ENCODE assay signal across 1 cellular context in the genomic region with DNA sequence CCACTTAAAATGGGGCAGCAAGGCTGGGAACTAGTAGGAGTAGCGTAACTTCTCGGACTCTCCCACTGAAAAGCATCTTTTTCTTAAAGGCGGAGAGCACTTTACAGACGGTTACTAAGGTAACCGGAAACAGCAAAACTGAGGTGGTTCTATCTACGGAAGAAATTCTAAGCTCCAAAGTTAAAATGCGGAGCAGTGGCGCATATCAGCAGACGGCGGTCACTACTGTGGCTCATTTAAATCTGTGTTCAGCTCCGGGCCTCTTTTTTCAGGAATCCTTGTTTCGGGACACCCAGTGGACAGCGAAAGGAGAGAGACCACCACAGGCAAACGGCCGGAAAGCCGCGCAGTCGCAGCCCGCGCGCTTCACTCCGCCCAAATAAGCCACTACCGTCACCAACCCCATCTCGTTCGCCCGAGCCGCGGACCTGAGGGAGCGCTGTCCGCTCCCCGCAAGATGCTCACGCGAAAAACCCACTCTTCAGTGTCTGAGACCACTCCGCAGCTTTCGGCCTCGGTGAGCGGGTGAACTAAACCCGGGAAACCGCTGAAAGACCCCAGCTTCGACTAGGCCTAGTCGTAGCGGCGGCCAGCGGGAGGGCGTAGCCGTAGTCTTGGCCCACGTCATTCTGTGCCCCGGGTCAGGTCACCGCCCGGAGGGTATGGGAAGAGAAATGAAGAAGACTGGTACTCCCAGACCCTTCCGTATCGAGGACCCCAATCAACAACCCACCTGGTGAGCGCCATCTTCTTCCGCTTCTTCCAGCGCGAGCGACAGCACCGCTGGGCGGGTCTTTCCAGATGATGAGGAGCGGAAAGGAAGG.
TF ChIP-seq lines count a peak whose summit lies in the region.

SNW1 (minus strand) TSS at position 776 of the 824 bp plus-strand sequence; CDS start at position 747, 29 bp downstream.

TF ChIP-seq in HepG2, 621 proteins besides CTCF, POLR2A, EP300 and RAD21 (continued from another document and continues in another):
- TF ChIP-seq ZBTB10 (CRISPR knock-in tag; IDR thresholded peaks at IDR 0.05; ENCODE audit: borderline replicate concordance) (no peak), POLR2AphosphoS5 (IDR thresholded peaks at IDR 0.05; ENCODE audit: low read depth, low read length) (peak; percentile 85), TIGD3 (CRISPR knock-in tag; IDR thresholded peaks at IDR 0.05; ENCODE audit: borderline replicate concordance) (peak; percentile 74; the same call in 1 of the 2 replicates), AKAP8 (CRISPR knock-in tag; IDR thresholded peaks at IDR 0.05) (no peak), MTA3 (CRISPR knock-in tag; IDR thresholded peaks at IDR 0.05) (no peak), SRSF9 (IDR thresholded peaks at IDR 0.05; ENCODE audit: borderline replicate concordance, insufficient read depth, low read depth, low read length, poor library complexity, severe bottlenecking) (no peak), ZMYM4 (CRISPR knock-in tag; IDR thresholded peaks at IDR 0.05) (peak; percentile 54), JUND (CRISPR knock-in tag; IDR thresholded peaks at IDR 0.05) (no peak), PAF1 (CRISPR knock-in tag; IDR thresholded peaks at IDR 0.05) (no peak), ZGPAT (CRISPR knock-in tag; IDR thresholded peaks at IDR 0.05) (0 out of 2 replicates have a peak, but pooled peaks have one; percentile 50), SIN3A (IDR thresholded peaks at IDR 0.05; ENCODE audit: borderline replicate concordance, low read depth, low read length) (peak; percentile 16; the same call in 1 of the 2 replicates), ZBTB25 (CRISPR knock-in tag; IDR thresholded peaks at IDR 0.05) (peak; percentile 60; the same call in 1 of the 2 replicates), ZNF280D (CRISPR knock-in tag; IDR thresholded peaks at IDR 0.05) (no peak), ZNF136 (CRISPR knock-in tag; IDR thresholded peaks at IDR 0.05; ENCODE audit: low read depth) (no peak), THAP7 (CRISPR knock-in tag; IDR thresholded peaks at IDR 0.05) (no peak), RBFOX2 (IDR thresholded peaks at IDR 0.05; ENCODE audit: low read depth, low read length) (peak; percentile 75), MATR3 (CRISPR knock-in tag; IDR thresholded peaks at IDR 0.05) (no peak), ZNF17 (CRISPR knock-in tag; IDR thresholded peaks at IDR 0.05) (no peak), ZNF446 (CRISPR knock-in tag; IDR thresholded peaks at IDR 0.05) (no peak), ZNF296 (CRISPR knock-in tag; conservative IDR thresholded peaks at IDR 0.05) (no peak), RNF219 (CRISPR knock-in tag; IDR thresholded peaks at IDR 0.05) (no peak), ARNT2 (CRISPR knock-in tag; IDR thresholded peaks at IDR 0.05; ENCODE audit: low read depth) (peak; percentile 71), GLMP (CRISPR knock-in tag; IDR thresholded peaks at IDR 0.05; ENCODE audit: borderline replicate concordance) (no peak), ZNF382 (CRISPR knock-in tag; IDR thresholded peaks at IDR 0.05; ENCODE audit: borderline replicate concordance) (no peak), SP140L (CRISPR knock-in tag; IDR thresholded peaks at IDR 0.05; ENCODE audit: borderline replicate concordance) (no peak), GPN1 (CRISPR knock-in tag; IDR thresholded peaks at IDR 0.05; ENCODE audit: borderline replicate concordance) (no peak), ZNF546 (CRISPR knock-in tag; conservative IDR thresholded peaks at IDR 0.05) (no peak), MAFF (IDR thresholded peaks at IDR 0.05; ENCODE audit: low read depth, low read length) (no peak)
- TF ChIP-seq, protein P1, sequence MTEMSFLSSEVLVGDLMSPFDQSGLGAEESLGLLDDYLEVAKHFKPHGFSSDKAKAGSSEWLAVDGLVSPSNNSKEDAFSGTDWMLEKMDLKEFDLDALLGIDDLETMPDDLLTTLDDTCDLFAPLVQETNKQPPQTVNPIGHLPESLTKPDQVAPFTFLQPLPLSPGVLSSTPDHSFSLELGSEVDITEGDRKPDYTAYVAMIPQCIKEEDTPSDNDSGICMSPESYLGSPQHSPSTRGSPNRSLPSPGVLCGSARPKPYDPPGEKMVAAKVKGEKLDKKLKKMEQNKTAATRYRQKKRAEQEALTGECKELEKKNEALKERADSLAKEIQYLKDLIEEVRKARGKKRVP (CRISPR knock-in tag; IDR thresholded peaks at IDR 0.05): no peak
- TF ChIP-seq, protein P2, sequence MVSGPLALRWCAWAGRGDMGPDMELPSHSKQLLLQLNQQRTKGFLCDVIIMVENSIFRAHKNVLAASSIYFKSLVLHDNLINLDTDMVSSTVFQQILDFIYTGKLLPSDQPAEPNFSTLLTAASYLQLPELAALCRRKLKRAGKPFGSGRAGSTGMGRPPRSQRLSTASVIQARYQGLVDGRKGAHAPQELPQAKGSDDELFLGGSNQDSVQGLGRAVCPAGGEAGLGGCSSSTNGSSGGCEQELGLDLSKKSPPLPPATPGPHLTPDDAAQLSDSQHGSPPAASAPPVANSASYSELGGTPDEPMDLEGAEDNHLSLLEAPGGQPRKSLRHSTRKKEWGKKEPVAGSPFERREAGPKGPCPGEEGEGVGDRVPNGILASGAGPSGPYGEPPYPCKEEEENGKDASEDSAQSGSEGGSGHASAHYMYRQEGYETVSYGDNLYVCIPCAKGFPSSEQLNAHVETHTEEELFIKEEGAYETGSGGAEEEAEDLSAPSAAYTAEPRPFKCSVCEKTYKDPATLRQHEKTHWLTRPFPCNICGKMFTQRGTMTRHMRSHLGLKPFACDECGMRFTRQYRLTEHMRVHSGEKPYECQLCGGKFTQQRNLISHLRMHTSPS (CRISPR knock-in tag; IDR thresholded peaks at IDR 0.05; ENCODE audit: low read depth): no peak
- TF ChIP-seq, protein P3, sequence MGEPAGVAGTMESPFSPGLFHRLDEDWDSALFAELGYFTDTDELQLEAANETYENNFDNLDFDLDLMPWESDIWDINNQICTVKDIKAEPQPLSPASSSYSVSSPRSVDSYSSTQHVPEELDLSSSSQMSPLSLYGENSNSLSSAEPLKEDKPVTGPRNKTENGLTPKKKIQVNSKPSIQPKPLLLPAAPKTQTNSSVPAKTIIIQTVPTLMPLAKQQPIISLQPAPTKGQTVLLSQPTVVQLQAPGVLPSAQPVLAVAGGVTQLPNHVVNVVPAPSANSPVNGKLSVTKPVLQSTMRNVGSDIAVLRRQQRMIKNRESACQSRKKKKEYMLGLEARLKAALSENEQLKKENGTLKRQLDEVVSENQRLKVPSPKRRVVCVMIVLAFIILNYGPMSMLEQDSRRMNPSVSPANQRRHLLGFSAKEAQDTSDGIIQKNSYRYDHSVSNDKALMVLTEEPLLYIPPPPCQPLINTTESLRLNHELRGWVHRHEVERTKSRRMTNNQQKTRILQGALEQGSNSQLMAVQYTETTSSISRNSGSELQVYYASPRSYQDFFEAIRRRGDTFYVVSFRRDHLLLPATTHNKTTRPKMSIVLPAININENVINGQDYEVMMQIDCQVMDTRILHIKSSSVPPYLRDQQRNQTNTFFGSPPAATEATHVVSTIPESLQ (CRISPR knock-in tag; conservative IDR thresholded peaks at IDR 0.05): no peak; the same call in 1 of the 2 replicates
